In the genomic region with DNA sequence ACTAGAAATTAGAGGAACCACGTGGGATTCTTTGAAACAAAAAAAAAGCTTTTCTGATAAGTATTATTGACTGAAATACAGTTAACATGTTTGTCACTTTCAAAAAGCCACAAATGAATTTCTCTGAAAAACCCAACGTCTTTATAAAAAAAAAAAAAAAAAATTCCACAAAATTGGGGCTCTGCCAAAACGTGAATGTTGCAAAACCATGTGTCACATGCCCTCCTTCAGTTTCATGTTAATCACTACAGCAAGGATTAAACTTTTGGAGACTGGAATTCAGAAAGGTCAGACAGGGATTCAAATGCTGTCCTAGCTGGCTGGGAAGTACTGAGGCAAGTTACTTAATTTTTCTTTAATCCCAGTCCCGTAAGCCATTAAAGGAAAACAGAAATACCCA, we compare ENCODE assay signal across 8 cellular contexts.
DNase-seq lines count a peak whose midpoint lies in the region; ATAC-seq, FAIRE-seq and TF ChIP-seq lines count a peak whose summit lies in the region.

No MANE protein-coding gene starts in this region.

- POLR2A ChIA-PET in endothelial cell of umbilical vein (lab: Charles Lee) = no interaction called here

- FAIRE-seq in endothelial cell of umbilical vein (lab: Jason Lieb, UNC) = no peak

- peaks cover 3% of the 10 kb centered on the region for H3K79me2 ChIP-seq in endothelial cell of umbilical vein (ENCODE audit: control insufficient read depth, insufficient read depth, low read length)

- TF ChIP-seq POLR2A in endothelial cell of umbilical vein (IDR thresholded peaks at IDR 0.05; ENCODE audit: low read depth, low read length) = no peak

- no TSS peak for BruUV-seq in endothelial cell of umbilical vein (replicated peaks; lab: Mats Ljungman, UMichigan)

- no peak overlapping the region for H3K4me2 ChIP-seq in endothelial cell of umbilical vein (ENCODE audit: insufficient read depth, low read length)

- no peak overlapping the region for H2AFZ ChIP-seq in endothelial cell of umbilical vein (ENCODE audit: low read depth, low read length)

- no peaks in the 10 kb centered on the region for H3K9me1 ChIP-seq in endothelial cell of umbilical vein (replicated peaks; ENCODE audit: control insufficient read depth, extremely low read depth, insufficient read depth, low read length)

- intact Hi-C loops in endothelial cell of umbilical vein (cut with micrococcal nuclease) = no loop called here

- DNase-seq in GF-D8 (lab: John Stamatoyannopoulos, UW) (peak; percentile 82), SK-N-MC (ENCODE audit: low read depth, low spot score) (peak; percentile 94), endothelial cell of umbilical vein (ENCODE audit: low read depth, low spot score) (peak; percentile 15), renal cortical epithelial cell (ENCODE audit: low read depth) (peak; percentile 93), DMS153 (lab: John Stamatoyannopoulos, UW) (no peak), NCI-H146 (lab: John Stamatoyannopoulos, UW) (no peak)

- H3K27ac ChIP-seq in SK-N-MC (peak overlapping the region; percentile 100), endothelial cell of umbilical vein (ENCODE audit: insufficient read depth, low read depth, low read length) (no peak overlapping the region)

- peaks cover 14% of the 10 kb centered on the region for H3K4me1 ChIP-seq in endothelial cell of umbilical vein (ENCODE audit: control insufficient read depth, extremely low read depth, insufficient read depth, low read length)

- dilution Hi-C loops in endothelial cell of umbilical vein (cut with MboI; ENCODE audit: extremely low pct_ligation_motif_present, low sequenced_read_pairs) = no loop called here

- no peak for TF ChIP-seq CTCF in endothelial cell of umbilical vein (IDR thresholded peaks at IDR 0.05; ENCODE audit: extremely low read depth in 1 of 2, insufficient read depth in 1 of 2, low read depth in 1 of 2, low read length in 2 of 2)

- H3K9ac ChIP-seq in SK-N-MC (ENCODE audit: insufficient read length) (peak overlapping the region; percentile 77), endothelial cell of umbilical vein (replicated peaks; ENCODE audit: extremely low read depth, insufficient read depth, low read length) (no peak overlapping the region)

- H3K27me3 ChIP-seq in endothelial cell of umbilical vein (ENCODE audit: control insufficient read depth in 2 of 2, insufficient read depth in 2 of 2, low read length in 2 of 2) = no peaks in the 10 kb centered on the region

- no peaks in the 10 kb centered on the region for H3K9me3 ChIP-seq in SK-N-MC (ENCODE audit: low read depth, low read length)
- no peaks in the 10 kb centered on the region for H3K9me3 ChIP-seq in endothelial cell of umbilical vein (replicated peaks; ENCODE audit: control insufficient read depth, insufficient read depth, low read length)

- H3K36me3 ChIP-seq in SK-N-MC (ENCODE audit: insufficient read depth, low read length) = no peaks in the 10 kb centered on the region
- no peaks in the 10 kb centered on the region for H3K36me3 ChIP-seq in endothelial cell of umbilical vein (ENCODE audit: control insufficient read depth in 2 of 2, extremely low read depth in 1 of 2, insufficient read depth in 2 of 2, low read length in 2 of 2)

- H3K4me3 ChIP-seq in SK-N-MC = peak overlapping the region; percentile 65
- H3K4me3 ChIP-seq in endothelial cell of umbilical vein (replicated peaks in 1 of 3; ENCODE audit: insufficient read depth in 1 of 3, low read depth in 1 of 3, low read length in 3 of 3) = no peak overlapping the region

- ATAC-seq in HG02970 (IDR thresholded peaks at IDR 0.05; ENCODE audit: low FRiP score, unreplicated experiment) = no peak
- no peak for ATAC-seq in GM18870 (IDR thresholded peaks at IDR 0.05; ENCODE audit: unreplicated experiment)

- H4K20me1 ChIP-seq in endothelial cell of umbilical vein (replicated peaks; ENCODE audit: control insufficient read depth, extremely low read depth, insufficient read depth, low read length) = no peaks in the 10 kb centered on the region

- CTCF ChIA-PET in endothelial cell of umbilical vein (lab: Charles Lee) = interaction anchor here (1.0 to 1.6 kb wide), 5 partner anchors 21 to 116 kb away, joined by 3 to 7 read pairs (median 5); no protein-coding TSS in a partner anchor

TF ChIP-seq in endothelial cell of umbilical vein, 7 proteins besides CTCF, POLR2A, EP300 and RAD21:
- no peak for TF ChIP-seq POLR2AphosphoS5 (IDR thresholded peaks at IDR 0.05; ENCODE audit: insufficient read depth, low read depth, low read length)

Comparison
In these comparisons a context has a peak if more than half of its experiments do, and no peak if none do; other contexts are left out.
1. DNase-seq: peak in GF-D8 (single experiment), SK-N-MC (single experiment), endothelial cell of umbilical vein (single experiment) and renal cortical epithelial cell (single experiment); none in DMS153 (single experiment) and NCI-H146 (single experiment).